Comparison of ENCODE assay signal across 26 cellular contexts in the genomic region with DNA sequence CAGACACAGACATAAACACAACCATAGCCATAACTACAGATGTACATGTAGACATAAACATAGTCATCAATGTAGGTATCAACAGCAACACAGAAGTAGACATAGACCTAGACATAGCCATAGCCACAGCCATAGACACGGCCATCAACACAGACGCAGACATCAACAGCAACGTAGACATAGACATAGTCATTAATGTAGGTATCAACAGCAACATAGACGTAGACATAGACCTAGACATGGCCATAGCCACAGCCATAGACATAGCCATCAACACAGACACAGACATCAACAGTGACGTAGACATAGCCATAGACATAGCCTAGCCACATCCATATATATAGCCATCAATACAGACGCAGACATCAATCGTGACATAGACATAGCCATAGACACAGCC.
DNase-seq lines count a peak whose midpoint lies in the region; ATAC-seq, FAIRE-seq and TF ChIP-seq lines count a peak whose summit lies in the region.
"Had no signal": no experiment of that assay in that cellular context is flagged by ENCODE, and none has a peak within 500 bp of the region (broad histone marks: within the 10 kb centered on the region; RNA-seq: fewer than 3 reads in every experiment).

No MANE protein-coding gene starts in this region.

- H3K27ac ChIP-seq in psoas muscle = no peak overlapping the region
- H3K27ac ChIP-seq in small intestine (ENCODE audit: low read depth in 1 of 2, low read length in 1 of 2) = no peak overlapping the region
- H3K27ac ChIP-seq: BLaER1 treated with 17β-estradiol and CSF1 and Interleukin-3, amounts not matched to agents 10 nM and 100 nM; pancreas; SJSA1; transverse colon; WERI-Rb-1 had no signal

- H3K4me3 ChIP-seq in psoas muscle = no peak overlapping the region
- no peak overlapping the region for H3K4me3 ChIP-seq in small intestine (ENCODE audit: low read depth in 1 of 2, low read length in 2 of 2)
- H3K4me3 ChIP-seq: BLaER1 treated with 17β-estradiol and CSF1 and Interleukin-3, amounts not matched to agents 10 nM and 100 nM; pancreas; SJSA1; transverse colon had no signal

- 64 to 72% (median 72%) methylated on average over 7 of the region's 7 CpGs for WGBS in psoas muscle, 3 donors
- WGBS in small intestine, 3 donors = 66 to 70% (median 66%) methylated on average over 7 of the region's 7 CpGs

- H3K27me3 ChIP-seq in psoas muscle (ENCODE audit: insufficient read depth in 3 of 3, low read length in 2 of 3) (peaks cover 0 to 3% (median 0%) of the 10 kb centered on the region in 3 donors), small intestine (ENCODE audit: control insufficient read depth in 2 of 2, insufficient read depth in 2 of 2, low read length in 2 of 2) (no peaks in the 10 kb centered on the region)
- H3K27me3 ChIP-seq: BLaER1 treated with 17β-estradiol and CSF1 and Interleukin-3, amounts not matched to agents 10 nM and 100 nM; pancreas; transverse colon had no signal

- H3K4me1 ChIP-seq in psoas muscle (no peaks in the 10 kb centered on the region), small intestine (ENCODE audit: control insufficient read depth in 2 of 2, insufficient read depth in 1 of 2, low read depth in 1 of 2, low read length in 1 of 2) (no peaks in the 10 kb centered on the region)
- H3K4me1 ChIP-seq: BLaER1 treated with 17β-estradiol and CSF1 and Interleukin-3, amounts not matched to agents 10 nM and 100 nM; transverse colon had no signal

- intact Hi-C loops in psoas muscle (cut with DNase I) = no loop called here

- H3K9me3 ChIP-seq in psoas muscle = no peaks in the 10 kb centered on the region
- H3K9me3 ChIP-seq in small intestine (ENCODE audit: control insufficient read depth, low read depth) = no peaks in the 10 kb centered on the region
- H3K9me3 ChIP-seq: pancreas, SJSA1, transverse colon had no signal

- TF ChIP-seq CTCF in D721Med (IDR thresholded peaks at IDR 0.05; ENCODE audit: insufficient read depth, missing control alignments) (no peak), psoas muscle (IDR thresholded peaks at IDR 0.05) (no peak)

- ATAC-seq in esophagus mucosa (peak; percentile 46), psoas muscle (peak in 3 of 4 donors; percentile 21 to 44 (median 26)), HG03354 (IDR thresholded peaks at IDR 0.05; ENCODE audit: poor library complexity, severe bottlenecking, unreplicated experiment) (no peak), GM21619 (IDR thresholded peaks at IDR 0.05; ENCODE audit: unreplicated experiment) (no peak)
- ATAC-seq: HCT116 had no signal

- DNase-seq in D721Med (ENCODE audit: insufficient read length, low spot score) (no peak), HTR-8/SVneo (ENCODE audit: insufficient read length, low spot score) (no peak), psoas muscle (no peak), small intestine (no peak), OCI-M2 (lab: John Stamatoyannopoulos, UW; ENCODE audit: unreplicated experiment) (no peak)
- DNase-seq: activated CD4-positive, alpha-beta T cell treated with anti-CD3 and anti-CD28 coated beads for 48 hours; activated gamma-delta T cell; COR-L47; DMS53; IMR-90; mammary epithelial cell; NCI-H146; NCI-H345; pancreas; retina; stimulated activated CD4-positive, alpha-beta T cell treated with anti-CD3 and anti-CD28 coated beads, Interleukin-2, amount 100 ng/mL, for 24 hours; stimulated activated CD8-positive, alpha-beta memory T cell treated with anti-CD3 and anti-CD28 coated beads, Interleukin-4, amount 100 ng/mL, for 48 hours; transverse colon; WERI-Rb-1 had no signal

- FAIRE-seq in D721Med (lab: Jason Lieb, UNC) = peak; percentile 94
- FAIRE-seq in HTR-8/SVneo (lab: Jason Lieb, UNC) = peak; percentile 99
- FAIRE-seq in small intestine (lab: Jason Lieb, UNC) = no peak
- FAIRE-seq: frontal cortex, pancreas had no signal

- H3K36me3 ChIP-seq in psoas muscle (ENCODE audit: insufficient read depth in 1 of 2, low read depth in 1 of 2) = no peaks in the 10 kb centered on the region
- H3K36me3 ChIP-seq in small intestine (ENCODE audit: control insufficient read depth in 2 of 2, insufficient read depth in 2 of 2, low read length in 2 of 2) = no peaks in the 10 kb centered on the region
- H3K36me3 ChIP-seq: BLaER1 treated with 17β-estradiol and CSF1 and Interleukin-3, amounts not matched to agents 10 nM and 100 nM; pancreas; SJSA1; transverse colon; WERI-Rb-1 had no signal

Comparison
In these comparisons a context has a peak if more than half of its experiments do, and no peak if none do; other contexts are left out.
1. ATAC-seq: peak in esophagus mucosa (single experiment) and psoas muscle (3 of 4); none in HG03354 (single experiment) and GM21619 (single experiment).